In the genomic region with DNA sequence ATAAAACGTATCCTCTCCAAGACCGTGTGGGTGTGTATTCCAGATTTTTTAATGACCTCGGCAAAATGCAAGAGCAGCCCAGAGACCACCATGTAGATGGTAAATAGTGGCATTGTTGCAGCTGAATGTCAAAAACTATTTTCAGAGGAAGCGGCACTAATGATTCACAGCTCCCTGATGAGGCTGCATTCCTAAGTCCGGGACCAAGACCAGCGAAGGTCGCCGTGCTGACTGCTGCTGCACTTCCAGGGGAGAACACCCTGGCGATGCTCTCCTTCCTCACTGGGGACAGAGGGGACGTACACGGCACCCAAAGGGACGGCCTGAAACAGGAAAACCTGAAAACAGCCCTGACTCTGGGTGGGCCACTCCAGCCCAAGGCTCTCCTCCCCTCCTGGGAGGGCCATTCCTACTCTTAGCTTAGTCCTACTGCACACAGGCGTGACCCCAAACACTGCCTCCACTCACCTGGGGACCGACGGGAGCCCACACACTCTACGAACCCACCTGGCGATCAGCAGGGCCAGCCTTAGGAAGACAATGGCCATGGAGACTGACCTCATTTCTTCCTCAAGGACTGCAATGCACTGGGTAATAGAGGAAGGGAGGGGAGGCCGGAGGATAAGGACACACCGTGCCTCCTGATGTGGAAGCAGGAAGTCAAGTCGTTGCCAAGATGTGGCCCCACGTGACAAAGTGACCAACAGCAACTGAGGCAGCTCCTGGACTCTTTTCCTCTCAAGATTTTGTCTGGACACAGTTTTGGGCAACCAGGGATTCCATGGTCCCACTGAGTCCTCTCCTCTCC, we compare ENCODE assay signal across 19 cellular contexts.
A peak's percentile ranks its signal among the peaks of the same experiment; 100 is the strongest.
DNase-seq lines count a peak whose midpoint lies in the region; ATAC-seq and TF ChIP-seq lines count a peak whose summit lies in the region.
"Had no signal": no experiment of that assay in that cellular context is flagged by ENCODE, and none has a peak within 500 bp of the region (broad histone marks: within the 10 kb centered on the region; RNA-seq: fewer than 3 reads in every experiment).

No MANE protein-coding gene starts in this region.

- no peak overlapping the region for H3K4me3 Mint-ChIP-seq in activated CD4-positive, alpha-beta T cell treated with anti-CD3 and anti-CD28 coated beads, Interleukin-2, amount 10 ng/mL, durations not matched to agents 7 days and 5 days
- H3K4me3 Mint-ChIP-seq: activated T-cell treated with anti-CD3 and anti-CD28 coated beads, Interleukin-2, amount 50 U/mL, for 4 hours; B cell; natural killer cell treated with Interleukin-12 subunit alpha and Interleukin-12 subunit beta and Interleukin-15 and Interleukin-18, amount 100 ng/mL, for 72 hours; stimulated activated effector memory CD8-positive, alpha-beta T cell treated with anti-CD3 and anti-CD28 coated beads, Interleukin-12 subunit alpha, Interleukin-12 subunit beta, amount 100 ng/mL, for 72 hours had no signal

- DNase-seq in RPMI7951 (ENCODE audit: low read depth) (peak; percentile 27), fibroblast of villous mesenchyme (ENCODE audit: low read depth) (peak; percentile 48), sciatic nerve (ENCODE audit: low spot score) (no peak), RWPE1 (ENCODE audit: low spot score) (no peak)
- DNase-seq in activated CD4-positive, alpha-beta T cell treated with anti-CD3 and anti-CD28 coated beads, Interleukin-2, amount 10 ng/mL, durations not matched to agents 7 days and 5 days, result no peak
- DNase-seq in activated naive CD4-positive, alpha-beta T cell treated with Interleukin-2 at 50 U/mL for 16 hours, result no peak
- DNase-seq: activated CD4-positive, alpha-beta T cell treated with anti-CD3 and anti-CD28 coated beads for 48 hours; activated T-cell treated with anti-CD3 and anti-CD28 coated beads, Interleukin-2, amount 50 U/mL, for 4 hours; anterior cingulate cortex; DMS79 treated with DMSO at 0.1 percent for 48 hours; Kasumi-1; NCI-H1417; SHP77 treated with DMSO at 0.1 percent for 48 hours had no signal

- H3K9ac ChIP-seq in BLaER1 treated with 17β-estradiol and CSF1 and Interleukin-3, amounts not matched to agents 10 nM and 100 nM, result no peak overlapping the region

- H3K36me3 Mint-ChIP-seq in activated CD4-positive, alpha-beta T cell treated with anti-CD3 and anti-CD28 coated beads, Interleukin-2, amount 10 ng/mL, durations not matched to agents 7 days and 5 days (ENCODE audit: low read depth), result no peaks in the 10 kb centered on the region
- H3K36me3 Mint-ChIP-seq: natural killer cell treated with Interleukin-12 subunit alpha and Interleukin-12 subunit beta and Interleukin-15 and Interleukin-18, amount 100 ng/mL, for 72 hours; stimulated activated effector memory CD8-positive, alpha-beta T cell treated with anti-CD3 and anti-CD28 coated beads, Interleukin-12 subunit alpha, Interleukin-12 subunit beta, amount 100 ng/mL, for 72 hours had no signal

- intact Hi-C loops in sciatic nerve (cut with DNase I), result no loop called here

- TF ChIP-seq CTCF in fibroblast of villous mesenchyme (IDR thresholded peaks at IDR 0.05; ENCODE audit: insufficient read depth, low read depth, low read length) (no peak), RWPE1 (conservative IDR thresholded peaks at IDR 0.05; ENCODE audit: low read depth) (no peak)

- peaks cover 14 to 100% (median 30%) of the 10 kb centered on the region in 11 experiments; a peak in 16 of 22 replicates for H4K20me1 ChIP-seq in BLaER1 treated with 17β-estradiol and CSF1 and Interleukin-3, amounts not matched to agents 10 nM and 100 nM

- POLR2A ChIA-PET in RWPE1 (lab: Yijun Ruan, JAX; ENCODE audit: low non-redundant PET), result no interaction called here
- POLR2A ChIA-PET in activated CD4-positive, alpha-beta T cell treated with anti-CD3 and anti-CD28 coated beads, Interleukin-2, amount 10 ng/mL, durations not matched to agents 7 days and 5 days (lab: Charles Lee), result no interaction called here

- H3K36me3 ChIP-seq in BLaER1 treated with 17β-estradiol and CSF1 and Interleukin-3, amounts not matched to agents 10 nM and 100 nM, result peaks cover 21 to 61% (median 47%) of the 10 kb centered on the region in 11 experiments
- H3K36me3 ChIP-seq: esophagus muscularis mucosa had no signal

- peak overlapping the region; percentile 21 to 70 (median 50); a peak in 19 of 22 replicates for H3K4me2 ChIP-seq in BLaER1 treated with 17β-estradiol and CSF1 and Interleukin-3, amounts not matched to agents 10 nM and 100 nM

- peaks cover 3% of the 10 kb centered on the region for H3K9me3 Mint-ChIP-seq in activated CD4-positive, alpha-beta T cell treated with anti-CD3 and anti-CD28 coated beads, Interleukin-2, amount 10 ng/mL, durations not matched to agents 7 days and 5 days
- H3K9me3 Mint-ChIP-seq: activated T-cell treated with anti-CD3 and anti-CD28 coated beads, Interleukin-2, amount 50 U/mL, for 4 hours; natural killer cell treated with Interleukin-12 subunit alpha and Interleukin-12 subunit beta and Interleukin-15 and Interleukin-18, amount 100 ng/mL, for 72 hours; stimulated activated effector memory CD8-positive, alpha-beta T cell treated with anti-CD3 and anti-CD28 coated beads, Interleukin-12 subunit alpha, Interleukin-12 subunit beta, amount 100 ng/mL, for 72 hours had no signal

- no peak overlapping the region for H3K4me3 ChIP-seq in BLaER1 treated with 17β-estradiol and CSF1 and Interleukin-3, amounts not matched to agents 10 nM and 100 nM
- no peak overlapping the region for H3K4me3 ChIP-seq in fibroblast of villous mesenchyme (ENCODE audit: low read depth, low read length)
- H3K4me3 ChIP-seq: esophagus muscularis mucosa had no signal

- peak overlapping the region in 7 of 11 experiments; percentile 33 to 65 (median 52); a peak in 9 of 22 replicates for H3K27ac ChIP-seq in BLaER1 treated with 17β-estradiol and CSF1 and Interleukin-3, amounts not matched to agents 10 nM and 100 nM
- H3K27ac ChIP-seq in RWPE1, result no peak overlapping the region
- H3K27ac ChIP-seq: esophagus muscularis mucosa had no signal

- no peaks in the 10 kb centered on the region for H3K27me3 Mint-ChIP-seq in activated CD4-positive, alpha-beta T cell treated with anti-CD3 and anti-CD28 coated beads, Interleukin-2, amount 10 ng/mL, durations not matched to agents 7 days and 5 days
- H3K27me3 Mint-ChIP-seq: B cell; natural killer cell treated with Interleukin-12 subunit alpha and Interleukin-12 subunit beta and Interleukin-15 and Interleukin-18, amount 100 ng/mL, for 72 hours had no signal

- H3K27ac Mint-ChIP-seq in activated CD4-positive, alpha-beta T cell treated with anti-CD3 and anti-CD28 coated beads, Interleukin-2, amount 10 ng/mL, durations not matched to agents 7 days and 5 days, result no peak overlapping the region
- H3K27ac Mint-ChIP-seq: B cell; stimulated activated effector memory CD8-positive, alpha-beta T cell treated with anti-CD3 and anti-CD28 coated beads, Interleukin-12 subunit alpha, Interleukin-12 subunit beta, amount 100 ng/mL, for 72 hours had no signal

- peaks cover 0 to 34% (median 24%) of the 10 kb centered on the region in 11 experiments; a peak in 19 of 22 replicates for H3K9me3 ChIP-seq in BLaER1 treated with 17β-estradiol and CSF1 and Interleukin-3, amounts not matched to agents 10 nM and 100 nM (replicated peaks in 1 of 11)
- H3K9me3 ChIP-seq: esophagus muscularis mucosa had no signal

- peaks cover 13% of the 10 kb centered on the region for H3K4me1 Mint-ChIP-seq in activated CD4-positive, alpha-beta T cell treated with anti-CD3 and anti-CD28 coated beads, Interleukin-2, amount 10 ng/mL, durations not matched to agents 7 days and 5 days

- peaks cover 28 to 62% (median 50%) of the 10 kb centered on the region in 10 experiments for H3K4me1 ChIP-seq in BLaER1 treated with 17β-estradiol and CSF1 and Interleukin-3, amounts not matched to agents 10 nM and 100 nM

- ATAC-seq in sciatic nerve (peak; percentile 65), HG03025 (IDR thresholded peaks at IDR 0.05; ENCODE audit: low FRiP score, unreplicated experiment) (no peak)
- ATAC-seq: activated T-cell treated with anti-CD3 and anti-CD28 coated beads, Interleukin-2, amount 50 U/mL, for 4 hours; natural killer cell treated with Interleukin-12 subunit alpha and Interleukin-12 subunit beta and Interleukin-15 and Interleukin-18, amount 100 ng/mL, for 72 hours; stimulated activated effector memory CD8-positive, alpha-beta T cell treated with anti-CD3 and anti-CD28 coated beads, Interleukin-12 subunit alpha, Interleukin-12 subunit beta, amount 100 ng/mL, for 72 hours had no signal

- H3K27me3 ChIP-seq in BLaER1 treated with 17β-estradiol and CSF1 and Interleukin-3, amounts not matched to agents 10 nM and 100 nM, result no peaks in the 10 kb centered on the region
- H3K27me3 ChIP-seq: esophagus muscularis mucosa had no signal

- CTCF ChIA-PET in RWPE1 (lab: Yijun Ruan, JAX), result no interaction called here
- CTCF ChIA-PET in activated CD4-positive, alpha-beta T cell treated with anti-CD3 and anti-CD28 coated beads, Interleukin-2, amount 10 ng/mL, durations not matched to agents 7 days and 5 days (lab: Charles Lee), result no interaction called here

Comparison
In these comparisons a context has a peak if more than half of its experiments do, and no peak if none do; other contexts are left out.
1. DNase-seq: peak in RPMI7951 (single experiment) and fibroblast of villous mesenchyme (single experiment); none in sciatic nerve (single experiment), RWPE1 (single experiment), activated CD4-positive, alpha-beta T cell treated with anti-CD3 and anti-CD28 coated beads, Interleukin-2, amount 10 ng/mL, durations not matched to agents 7 days and 5 days (single experiment) and activated naive CD4-positive, alpha-beta T cell treated with Interleukin-2 at 50 U/mL for 16 hours (single experiment).